In genomic region chr15:40274350-40275274, GRCh38 we compare ENCODE assay signal across 8 cellular contexts. TPM values are rescaled to one million over a fixed set of nuclear protein-coding genes. Genes with fewer than 3 reads are reported as not detected.
DNase-seq lines count a peak whose midpoint lies in the region; ATAC-seq and TF ChIP-seq lines count a peak whose summit lies in the region.

No MANE protein-coding gene starts in this region.

- H3K4me1 ChIP-seq in Caco-2: no peaks in the 10 kb centered on the region; the same call in 1 of the 2 replicates

- no peaks in the 10 kb centered on the region for H3K4me1 Mint-ChIP-seq in Caco-2 (ENCODE audit: low read depth, unreplicated experiment)
- H3K4me1 Mint-ChIP-seq in mesothelial cell of epicardium: peaks cover 7% of the 10 kb centered on the region

- no peaks in the 10 kb centered on the region for H3K9me3 ChIP-seq in Caco-2

- no TSS peak for BruUV-seq in Caco-2 (replicated peaks; lab: Mats Ljungman, UMichigan)

- TF ChIP-seq CTCF in Caco-2 (IDR thresholded peaks at IDR 0.05; ENCODE audit: insufficient read depth in 1 of 2, low read depth in 1 of 2, low read length in 1 of 2, severe bottlenecking in 1 of 2, unreplicated experiment in 1 of 2): peak; percentile 100
- peak; percentile 100 for TF ChIP-seq CTCF in mesothelial cell of epicardium (IDR thresholded peaks at IDR 0.05; ENCODE audit: unreplicated experiment)

- intact Hi-C loops in Caco-2 (cut with micrococcal nuclease; ENCODE audit: unreplicated experiment): loop anchor here (1.0 kb wide), 2 partner anchors 57 to 229 kb away; no protein-coding TSS in a partner anchor

- POLR2A ChIA-PET in Caco-2 (lab: Charles Lee): interaction anchor here (0.5 to 0.6 kb wide), 2 partner anchors 57 to 686 kb away, joined by 3 to 4 read pairs; no protein-coding TSS in a partner anchor

- no peaks in the 10 kb centered on the region for H3K27me3 Mint-ChIP-seq in Caco-2 (ENCODE audit: insufficient read depth, unreplicated experiment)
- H3K27me3 Mint-ChIP-seq in mesothelial cell of epicardium (ENCODE audit: low read depth): peaks cover 13% of the 10 kb centered on the region

- peak; percentile 74 to 89 for DNase-seq in Caco-2
- peak; percentile 77 to 85 for DNase-seq in NOMO-1 (lab: John Stamatoyannopoulos, UW; ENCODE audit: unreplicated experiment in 2 of 2)
- DNase-seq in activated CD8-positive, alpha-beta memory T cell treated with anti-CD3 and anti-CD28 coated beads for 4 hours (ENCODE audit: low read depth in 2 of 2): peak; percentile 73 to 77
- DNase-seq in effector CD8-positive, alpha-beta T cell (lab: John Stamatoyannopoulos, UW): peak; percentile 81
- peak; percentile 78 to 92 for DNase-seq in mesothelial cell of epicardium (ENCODE audit: low spot score in 2 of 2, unreplicated experiment in 2 of 2)
- peak; percentile 80 to 82 for DNase-seq in stimulated activated CD8-positive, alpha-beta memory T cell treated with anti-CD3 and anti-CD28 coated beads, Interleukin-2, amount 100 ng/mL, for 1 hour (ENCODE audit: low read depth in 2 of 2)

- H3K27me3 ChIP-seq in Caco-2 (replicated peaks; ENCODE audit: control insufficient read depth, insufficient read depth, low read length): no peaks in the 10 kb centered on the region

- CTCF ChIA-PET in Caco-2 (lab: Charles Lee): interaction anchor here (0.6 to 4.1 kb wide), 24 partner anchors 11 to 1112 kb away, joined by 3 to 67 read pairs (median 6); partner anchors contain the start of genes CCDC32, PAK6, PLCB2 and SRP14

- H3K27ac Mint-ChIP-seq in Caco-2 (ENCODE audit: unreplicated experiment): no peak overlapping the region
- peak overlapping the region; percentile 30 for H3K27ac Mint-ChIP-seq in mesothelial cell of epicardium

- H3K36me3 Mint-ChIP-seq in Caco-2 (ENCODE audit: insufficient read depth, unreplicated experiment) (peaks cover 16% of the 10 kb centered on the region), mesothelial cell of epicardium (no peaks in the 10 kb centered on the region)

- ATAC-seq in HG03439 (IDR thresholded peaks at IDR 0.05; ENCODE audit: unreplicated experiment) (peak; percentile 62), GM19035 (IDR thresholded peaks at IDR 0.05; ENCODE audit: unreplicated experiment) (no peak)

- H3K4me3 Mint-ChIP-seq in Caco-2 (ENCODE audit: unreplicated experiment): no peak overlapping the region
- H3K4me3 Mint-ChIP-seq in mesothelial cell of epicardium: no peak overlapping the region

- no peaks in the 10 kb centered on the region for H3K9me3 Mint-ChIP-seq in Caco-2 (ENCODE audit: unreplicated experiment)
- H3K9me3 Mint-ChIP-seq in mesothelial cell of epicardium: no peaks in the 10 kb centered on the region

- H3K36me3 ChIP-seq in Caco-2 (ENCODE audit: control insufficient read depth, insufficient read depth, low read length): no peaks in the 10 kb centered on the region; the same call in 1 of the 2 replicates

- H3K4me3 ChIP-seq in Caco-2 (ENCODE audit: low read depth, low read length): no peak overlapping the region

RNA-seq across cellular contexts. Expression of gene ANKRD63, which starts 8.3 kb away (rescaled TPM):
- total RNA-seq in Caco-2 (2022) (0.28 and 0.79 TPM in 2 replicates), mesothelial cell of epicardium (0.31 to 0.59 TPM (median 0.44 TPM) in 3 replicates)

RNA-seq across cellular contexts. Expression of gene PLCB2, which starts 33.1 kb away (rescaled TPM):
- total RNA-seq in Caco-2 (2022): 4.0 and 4.7 TPM in 2 replicates
- 9.8 to 11.5 TPM (median 10.7 TPM) in 3 replicates for total RNA-seq in mesothelial cell of epicardium

RNA-seq across cellular contexts. Expression of gene PAK6, which starts 35.7 kb away (rescaled TPM):
- 19.9 and 20.7 TPM in 2 replicates for total RNA-seq in Caco-2 (2022)
- total RNA-seq in mesothelial cell of epicardium: 10.1 to 11.1 TPM (median 10.2 TPM) in 3 replicates

RNA-seq across cellular contexts. Expression of gene INAFM2, which starts 48.9 kb away (rescaled TPM):
- total RNA-seq in Caco-2 (2022): 13.4 and 15.4 TPM in 2 replicates
- total RNA-seq in mesothelial cell of epicardium: 19.2 to 23.1 TPM (median 21.9 TPM) in 3 replicates
